ENCODE assay signal across 14 cellular contexts in the genomic region with DNA sequence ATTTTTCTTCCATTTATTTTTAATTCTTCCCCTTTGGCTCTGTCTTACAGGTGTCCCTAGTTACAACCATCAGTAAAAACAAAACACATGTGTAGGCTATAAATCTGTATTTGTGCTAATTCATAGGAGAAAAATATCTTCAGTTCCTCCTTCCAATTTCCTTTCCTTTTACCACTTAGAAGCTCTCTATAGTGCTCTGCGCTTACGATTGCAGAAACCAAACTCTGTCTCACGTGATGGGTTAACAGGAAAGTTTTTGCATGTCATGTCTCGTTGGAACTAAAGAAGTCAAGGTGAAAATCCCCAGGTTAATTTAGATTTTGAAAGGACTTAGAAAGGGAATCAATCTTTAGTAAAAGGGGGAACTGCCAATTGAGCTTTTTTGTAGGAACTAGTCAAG.
A peak's percentile ranks its signal among the peaks of the same experiment; 100 is the strongest.
DNase-seq lines count a peak whose midpoint lies in the region; ATAC-seq, FAIRE-seq and TF ChIP-seq lines count a peak whose summit lies in the region.
"Had no signal": no experiment of that assay in that cellular context is flagged by ENCODE, and none has a peak within 500 bp of the region (broad histone marks: within the 10 kb centered on the region; RNA-seq: fewer than 3 reads in every experiment).

No MANE protein-coding gene starts in this region.

- no peaks in the 10 kb centered on the region for H3K27me3 ChIP-seq in GM12878 (replicated peaks in 1 of 2; ENCODE audit: control insufficient read depth in 2 of 2, insufficient read depth in 2 of 2, low read length in 1 of 2)
- no peaks in the 10 kb centered on the region for H3K27me3 ChIP-seq in ascending aorta
- H3K27me3 ChIP-seq: pancreas, transverse colon had no signal

- TF ChIP-seq RAD21 in GM12878 (IDR thresholded peaks at IDR 0.05; ENCODE audit: insufficient read depth, low read depth, low read length) = no peak

- FAIRE-seq in GM12878 (lab: Jason Lieb, UNC) = no peak
- FAIRE-seq: bronchial epithelial cell, pancreas had no signal

- no peaks in the 10 kb centered on the region for H3K36me3 ChIP-seq in GM12878 (ENCODE audit: control insufficient read depth in 2 of 2, insufficient read depth in 2 of 2, low read length in 1 of 2)
- H3K36me3 ChIP-seq in ascending aorta = no peaks in the 10 kb centered on the region
- H3K36me3 ChIP-seq: pancreas, transverse colon had no signal

- SMC1A ChIA-PET in GM12878 (lab: Charles Lee; ENCODE audit: uncharacterized antibody, unreplicated experiment) = interaction anchor here (1.2 kb wide), 1 partner anchor 333 kb away, joined by 3 read pairs; no protein-coding TSS in a partner anchor

- no peaks in the 10 kb centered on the region for H3K4me1 ChIP-seq in GM12878 (ENCODE audit: control insufficient read depth, insufficient read depth, low read length)
- H3K4me1 ChIP-seq in ascending aorta = no peaks in the 10 kb centered on the region
- H3K4me1 ChIP-seq: pancreas, transverse colon had no signal

- in situ Hi-C loops in GM12878 (cut with MboI) = no loop called here

- H3K4me2 ChIP-seq in GM12878 (ENCODE audit: control insufficient read depth, insufficient read depth) = peak overlapping the region; percentile 42; the same call in 1 of the 2 replicates

- TF ChIP-seq CTCF in GM12878 (IDR thresholded peaks at IDR 0.05 in 2 of 3, conservative IDR thresholded peaks at IDR 0.05 in 1 of 3; ENCODE audit: control insufficient read depth in 2 of 3, extremely low read depth in 1 of 3, insufficient read depth in 1 of 3, low read depth in 3 of 3, low read length in 3 of 3) (no peak), ascending aorta (IDR thresholded peaks at IDR 0.05) (no peak)

- H3K9me3 ChIP-seq in GM12878 (replicated peaks; ENCODE audit: control insufficient read depth, insufficient read depth, low read length) = no peaks in the 10 kb centered on the region
- H3K9me3 ChIP-seq in ascending aorta = no peaks in the 10 kb centered on the region
- H3K9me3 ChIP-seq: pancreas, transverse colon had no signal

- TF ChIP-seq EP300 in GM12878 (IDR thresholded peaks at IDR 0.05; ENCODE audit: borderline replicate concordance in 1 of 2, control insufficient read depth in 1 of 2, low read depth in 2 of 2, low read length in 2 of 2) = no peak

- H3K9ac ChIP-seq in GM12878 (ENCODE audit: control insufficient read depth, insufficient read depth, low read length) = no peak overlapping the region

- BruUV-seq in GM12878 (replicated peaks; lab: Mats Ljungman, UMichigan) = no TSS peak

- RAD21 ChIA-PET in GM12878 (lab: Charles Lee; ENCODE audit: unreplicated experiment) = no interaction called here

- H3K4me3 ChIP-seq in GM12878 = no peak overlapping the region
- H3K4me3 ChIP-seq in ascending aorta = no peak overlapping the region
- H3K4me3 ChIP-seq: pancreas, transverse colon had no signal

- ATAC-seq in GM18517 (IDR thresholded peaks at IDR 0.05; ENCODE audit: unreplicated experiment) (peak; percentile 42), GM21526 (IDR thresholded peaks at IDR 0.05; ENCODE audit: low FRiP score, unreplicated experiment) (peak; percentile 77), HG03060 (IDR thresholded peaks at IDR 0.05; ENCODE audit: low read depth, unreplicated experiment) (peak; percentile 46), GM12878 (peak; percentile 63)
- ATAC-seq: pancreas had no signal

- H3K79me2 ChIP-seq in GM12878 (ENCODE audit: control insufficient read depth, insufficient read depth, low read length) = no peaks in the 10 kb centered on the region

- intact Hi-C loops in GM12878 (cut with micrococcal nuclease; ENCODE audit: unreplicated experiment) = no loop called here
- intact Hi-C loops in ascending aorta (cut with DNase I) = no loop called here

- H2AFZ ChIP-seq in GM12878 (ENCODE audit: control insufficient read depth, low read depth, low read length) = no peak overlapping the region

- DNase-seq in GM12878 (ENCODE audit: low read depth, low spot score) (peak; percentile 4), NCI-H128 (lab: John Stamatoyannopoulos, UW; ENCODE audit: unreplicated experiment) (no peak), midbrain (lab: John Stamatoyannopoulos, UW) (no peak), ascending aorta (ENCODE audit: low spot score in 2 of 2) (no peak)
- no peak for DNase-seq in stimulated activated CD4-positive, alpha-beta T cell treated with anti-CD3 and anti-CD28 coated beads, Interleukin-2, amount 100 ng/mL, for 24 hours
- DNase-seq: activated naive CD4-positive, alpha-beta T cell treated with anti-CD3 and anti-CD28 coated beads, Interleukin-2, amount 50 U/mL, for 16 hours; foreskin melanocyte; pancreas; transverse colon had no signal

- no peak for TF ChIP-seq POLR2A in GM12878 (IDR thresholded peaks at IDR 0.05; ENCODE audit: low read depth, low read length)

- 14% methylated on average over 4 of the region's 4 CpGs for WGBS in GM12878 (ENCODE audit: insufficient coverage, insufficient replicate concordance, low lambda C conversion rate, missing lambda C conversion rate)

- H4K20me1 ChIP-seq in GM12878 (ENCODE audit: control insufficient read depth, insufficient read depth) = no peaks in the 10 kb centered on the region

- H3K27ac ChIP-seq in GM12878 (ENCODE audit: control insufficient read depth, insufficient read depth) (no peak overlapping the region), ascending aorta (no peak overlapping the region)
- H3K27ac ChIP-seq: pancreas, transverse colon, VCaP had no signal

- CTCF ChIA-PET in GM12878 (lab: Yijun Ruan, JAX) = interaction anchor here (0.6 to 1.2 kb wide), 3 partner anchors 16 to 222 kb away, joined by 3 to 6 read pairs (median 3); no protein-coding TSS in a partner anchor

- POLR2A ChIA-PET in GM12878 (lab: Charles Lee) = no interaction called here

TF ChIP-seq in GM12878, 131 proteins besides CTCF, POLR2A, EP300 and RAD21:
- TF ChIP-seq RAD51 (IDR thresholded peaks at IDR 0.05) (peak; percentile 23; the same call in 1 of the 2 replicates), IKZF1 (conservative IDR thresholded peaks at IDR 0.05) (0 out of 2 replicates have a peak, but pooled peaks have one; percentile 18), LARP7 (IDR thresholded peaks at IDR 0.05) (no peak), BHLHE40 (IDR thresholded peaks at IDR 0.05; ENCODE audit: borderline replicate concordance in 1 of 2, low read depth in 2 of 2, low read length in 1 of 2) (peak; percentile 51 to 53; a peak in 3 of 4 replicates)
